Comparison of ENCODE assay signal across 10 cellular contexts in the genomic region with DNA sequence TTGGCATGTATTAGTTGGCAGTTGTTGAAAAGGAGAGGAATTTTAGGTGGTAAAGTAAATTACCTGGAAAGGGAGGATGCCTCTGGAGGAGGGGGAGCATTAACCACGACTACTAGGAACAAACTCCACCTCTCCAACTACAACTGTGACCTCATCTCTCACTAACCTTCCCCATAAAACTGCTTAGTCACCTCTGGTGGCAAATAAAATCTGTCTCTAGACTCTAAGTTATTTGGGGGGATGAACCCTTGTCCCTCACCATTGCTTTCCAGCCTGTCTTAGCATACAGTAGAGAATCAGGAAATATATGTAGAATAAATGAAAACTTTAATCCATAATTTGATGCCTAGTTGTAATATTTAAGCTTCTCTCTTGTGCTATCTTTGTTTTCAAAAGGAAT. TPM values are rescaled to one million over a fixed set of nuclear protein-coding genes. Genes with fewer than 3 reads are reported as not detected.
DNase-seq lines count a peak whose midpoint lies in the region; ATAC-seq and TF ChIP-seq lines count a peak whose summit lies in the region.
"Had no signal": no experiment of that assay in that cellular context is flagged by ENCODE, and none has a peak within 500 bp of the region (broad histone marks: within the 10 kb centered on the region; RNA-seq: fewer than 3 reads in every experiment).

No MANE protein-coding gene starts in this region.

- H3K27ac ChIP-seq in endodermal cell (ENCODE audit: low read depth, low read length) = no peak overlapping the region

- H3K4me3 Mint-ChIP-seq in endodermal cell = no peak overlapping the region
- H3K4me3 Mint-ChIP-seq in naive thymus-derived CD8-positive, alpha-beta T cell = no peak overlapping the region
- H3K4me3 Mint-ChIP-seq: activated naive CD4-positive, alpha-beta T cell treated with anti-CD3 and anti-CD28 coated beads, Interleukin-2, amount 10 ng/mL, durations not matched to agents 7 days and 5 days had no signal

- peak; percentile 89 for ATAC-seq in mucosa of descending colon
- ATAC-seq in naive thymus-derived CD8-positive, alpha-beta T cell = no peak

- no peaks in the 10 kb centered on the region for H3K27me3 Mint-ChIP-seq in endodermal cell (ENCODE audit: insufficient read depth)
- no peaks in the 10 kb centered on the region for H3K27me3 Mint-ChIP-seq in naive thymus-derived CD8-positive, alpha-beta T cell
- H3K27me3 Mint-ChIP-seq: activated naive CD4-positive, alpha-beta T cell treated with anti-CD3 and anti-CD28 coated beads, Interleukin-2, amount 10 ng/mL, durations not matched to agents 7 days and 5 days had no signal

- no peaks in the 10 kb centered on the region for H3K36me3 ChIP-seq in NT2/D1 (ENCODE audit: insufficient read depth, insufficient read length, low read length)
- no peaks in the 10 kb centered on the region for H3K36me3 ChIP-seq in endodermal cell (ENCODE audit: control insufficient read depth, insufficient read depth, low read length)
- no peaks in the 10 kb centered on the region for H3K36me3 ChIP-seq in mucosa of descending colon (ENCODE audit: low read depth)
- H3K36me3 ChIP-seq: upper lobe of left lung had no signal

- H3K4me1 Mint-ChIP-seq in endodermal cell = peaks cover 13% of the 10 kb centered on the region
- H3K4me1 Mint-ChIP-seq in naive thymus-derived CD8-positive, alpha-beta T cell = peaks cover 5 to 14% (median 10%) of the 10 kb centered on the region in 4 donors

- H3K27ac Mint-ChIP-seq in endodermal cell = peak overlapping the region; percentile 82
- H3K27ac Mint-ChIP-seq in naive thymus-derived CD8-positive, alpha-beta T cell = no peak overlapping the region
- H3K27ac Mint-ChIP-seq: activated naive CD4-positive, alpha-beta T cell treated with anti-CD3 and anti-CD28 coated beads, Interleukin-2, amount 10 ng/mL, durations not matched to agents 7 days and 5 days had no signal

- H3K9me3 Mint-ChIP-seq in endodermal cell = peaks cover 4% of the 10 kb centered on the region
- H3K9me3 Mint-ChIP-seq in naive thymus-derived CD8-positive, alpha-beta T cell = peaks cover 3 to 24% (median 10%) of the 10 kb centered on the region in 9 donors

- TF ChIP-seq CTCF in endodermal cell (conservative IDR thresholded peaks at IDR 0.05) = no peak
- TF ChIP-seq CTCF in mucosa of descending colon (IDR thresholded peaks at IDR 0.05) = no peak

- POLR2A ChIA-PET in naive thymus-derived CD8-positive, alpha-beta T cell (lab: Charles Lee) = no interaction called here

- no peak overlapping the region for H3K9ac ChIP-seq in NT2/D1 (ENCODE audit: insufficient read length, low read depth)
- no peak overlapping the region for H3K9ac ChIP-seq in endodermal cell (ENCODE audit: extremely low read depth, low read length, poor library complexity, severe bottlenecking)

- intact Hi-C loops in mucosa of descending colon (cut with DNase I, micrococcal nuclease) = no loop called here
- intact Hi-C loops in posterior vena cava (cut with DNase I) = no loop called here

- H3K4me1 ChIP-seq in NT2/D1 (ENCODE audit: insufficient read depth, insufficient read length) (no peaks in the 10 kb centered on the region), endodermal cell (ENCODE audit: control insufficient read depth, insufficient read depth, low read length) (peaks cover 5% of the 10 kb centered on the region), mucosa of descending colon (ENCODE audit: low read depth) (peaks cover 17% of the 10 kb centered on the region)

- peak; percentile 89 for DNase-seq in H4 (ENCODE audit: low spot score)
- DNase-seq in NT2/D1 (ENCODE audit: low read depth, low spot score) = peak; percentile 13
- no peak for DNase-seq in endodermal cell
- no peak for DNase-seq in mucosa of descending colon
- no peak for DNase-seq in CD1c-positive myeloid dendritic cell (ENCODE audit: extremely low spot score)
- DNase-seq in posterior vena cava (ENCODE audit: low spot score) = no peak
- DNase-seq in OCI-M2 (lab: John Stamatoyannopoulos, UW; ENCODE audit: unreplicated experiment) = no peak
- DNase-seq in naive thymus-derived CD8-positive, alpha-beta T cell = no peak

- H3K36me3 Mint-ChIP-seq in endodermal cell (ENCODE audit: low read depth) = no peaks in the 10 kb centered on the region
- peaks cover 0 to 13% (median 6%) of the 10 kb centered on the region in 3 donors for H3K36me3 Mint-ChIP-seq in naive thymus-derived CD8-positive, alpha-beta T cell
- H3K36me3 Mint-ChIP-seq: activated naive CD4-positive, alpha-beta T cell treated with anti-CD3 and anti-CD28 coated beads, Interleukin-2, amount 10 ng/mL, durations not matched to agents 7 days and 5 days had no signal

- H3K27me3 ChIP-seq in NT2/D1 (ENCODE audit: insufficient read depth, insufficient read length) (no peaks in the 10 kb centered on the region), endodermal cell (ENCODE audit: control insufficient read depth, insufficient read depth, low read length, poor library complexity, severe bottlenecking) (no peaks in the 10 kb centered on the region)
- H3K27me3 ChIP-seq: upper lobe of left lung had no signal

- H3K4me3 ChIP-seq in NT2/D1 (ENCODE audit: insufficient read length, low read depth) (no peak overlapping the region), endodermal cell (ENCODE audit: low read length) (no peak overlapping the region), mucosa of descending colon (no peak overlapping the region)
- H3K4me3 ChIP-seq: upper lobe of left lung had no signal

- H3K9me3 ChIP-seq in NT2/D1 (ENCODE audit: insufficient read depth, low read length) = no peaks in the 10 kb centered on the region
- H3K9me3 ChIP-seq in endodermal cell (ENCODE audit: control insufficient read depth, low read length) = peaks cover 7% of the 10 kb centered on the region
- no peaks in the 10 kb centered on the region for H3K9me3 ChIP-seq in mucosa of descending colon
- H3K9me3 ChIP-seq: upper lobe of left lung had no signal

- no CpG with 5 or more reads among the region's 1 CpG for WGBS in endodermal cell (ENCODE audit: insufficient coverage in 1 of 2, insufficient read length in 1 of 2), 2 experiments

RNA-seq across cellular contexts. Expression of a gene that starts 27.6 kb away (rescaled TPM):
- total RNA-seq in H4 (2014; rRNA removed; shearing (Covaris generic)) = 51.0 and 58.5 TPM in 2 replicates
- total RNA-seq in endodermal cell = 100 to 1,000 TPM; 145 to 154 TPM
- 55.7 TPM for polyA plus RNA-seq in endodermal cell (2013, experiment 1 of 2)
- 56.3 TPM for polyA plus RNA-seq in endodermal cell (2013, experiment 2 of 2)
- 10 to 100 TPM; 35.1 to 64.8 (median 54.6) TPM for total RNA-seq in mucosa of descending colon
- 10 to 100 TPM; 29.8 to 30.0 TPM for total RNA-seq in posterior vena cava
- total RNA-seq in naive thymus-derived CD8-positive, alpha-beta T cell = under 1 TPM; 0.44 to 0.96 TPM
- polyA plus RNA-seq in naive thymus-derived CD8-positive, alpha-beta T cell = under 1 TPM; 0.20 to 0.76 (median 0.43) TPM

Comparison
In these comparisons a context has a peak if more than half of its experiments do, and no peak if none do; other contexts are left out.
1. DNase-seq: peak in H4 (single experiment) and NT2/D1 (single experiment); none in endodermal cell (single experiment), mucosa of descending colon (0 of 3), CD1c-positive myeloid dendritic cell (single experiment), posterior vena cava (single experiment), OCI-M2 (single experiment) and naive thymus-derived CD8-positive, alpha-beta T cell (0 of 10).
2. RNA of a gene that starts 27.6 kb away (total RNA-seq): 145 to 154 TPM in endodermal cell, 51.0 to 58.5 TPM in H4, 35.1 to 64.8 TPM in mucosa of descending colon and 29.8 to 30.0 TPM in posterior vena cava; 0.44 to 0.96 TPM in naive thymus-derived CD8-positive, alpha-beta T cell; every median in the first group is over 10 times any median in the second.